In genomic region chr7:28767356-28767755, GRCh38 we compare ENCODE assay signal across 24 cellular contexts.
DNase-seq lines count a peak whose midpoint lies in the region; ATAC-seq and TF ChIP-seq lines count a peak whose summit lies in the region.
"Had no signal": no experiment of that assay in that cellular context is flagged by ENCODE, and none has a peak within 500 bp of the region (broad histone marks: within the 10 kb centered on the region; RNA-seq: fewer than 3 reads in every experiment).

No MANE protein-coding gene starts in this region.

- H3K36me3 Mint-ChIP-seq in progenitor cell of endocrine pancreas (ENCODE audit: insufficient read depth): no peaks in the 10 kb centered on the region
- H3K36me3 Mint-ChIP-seq: CD4-positive, alpha-beta memory T cell had no signal

- TF ChIP-seq POLR2A in right lobe of liver (IDR thresholded peaks at IDR 0.05): no peak

- H3K4me1 Mint-ChIP-seq in progenitor cell of endocrine pancreas (ENCODE audit: low read depth): no peaks in the 10 kb centered on the region
- H3K4me1 Mint-ChIP-seq: CD4-positive, alpha-beta memory T cell had no signal

- H3K27ac ChIP-seq in right lobe of liver: no peak overlapping the region
- H3K27ac ChIP-seq: A549; BLaER1 treated with 17β-estradiol and CSF1 and Interleukin-3, amounts not matched to agents 10 nM and 100 nM; KMS-11; SJSA1 had no signal

- no peak overlapping the region for H3K4me3 ChIP-seq in skeletal muscle cell (ENCODE audit: low read depth, low read length)
- no peak overlapping the region for H3K4me3 ChIP-seq in right lobe of liver
- H3K4me3 ChIP-seq: A549; BLaER1 treated with 17β-estradiol and CSF1 and Interleukin-3, amounts not matched to agents 10 nM and 100 nM; SJSA1 had no signal

- H3K4me3 Mint-ChIP-seq in progenitor cell of endocrine pancreas (ENCODE audit: low read depth): no peak overlapping the region
- H3K4me3 Mint-ChIP-seq: CD4-positive, alpha-beta memory T cell had no signal

- ATAC-seq in right lobe of liver: no peak
- ATAC-seq: A549, HCT116, Panc1 had no signal

- H3K27me3 Mint-ChIP-seq in progenitor cell of endocrine pancreas: peaks cover 4% of the 10 kb centered on the region

- 65% methylated on average over 3 of the region's 3 CpGs for WGBS in right lobe of liver (ENCODE audit: insufficient coverage, low coverage, low lambda C conversion rate, missing lambda C conversion rate)

- no peak overlapping the region for H3K27ac Mint-ChIP-seq in progenitor cell of endocrine pancreas
- H3K27ac Mint-ChIP-seq: CD4-positive, alpha-beta memory T cell had no signal

- H3K36me3 ChIP-seq in right lobe of liver: no peaks in the 10 kb centered on the region
- H3K36me3 ChIP-seq: BLaER1 treated with 17β-estradiol and CSF1 and Interleukin-3, amounts not matched to agents 10 nM and 100 nM; SJSA1 had no signal

- H3K27me3 ChIP-seq in right lobe of liver: no peaks in the 10 kb centered on the region
- H3K27me3 ChIP-seq: BLaER1 treated with 17β-estradiol and CSF1 and Interleukin-3, amounts not matched to agents 10 nM and 100 nM; SJSA1 had no signal

- no peaks in the 10 kb centered on the region for H3K9me3 ChIP-seq in right lobe of liver
- H3K9me3 ChIP-seq: A549; BLaER1 treated with 17β-estradiol and CSF1 and Interleukin-3, amounts not matched to agents 10 nM and 100 nM; Caco-2; SJSA1 had no signal

- H3K9me3 Mint-ChIP-seq in progenitor cell of endocrine pancreas (ENCODE audit: low read depth): no peaks in the 10 kb centered on the region

- TF ChIP-seq CTCF in right lobe of liver (IDR thresholded peaks at IDR 0.05) (no peak), progenitor cell of endocrine pancreas (IDR thresholded peaks at IDR 0.05; ENCODE audit: unreplicated experiment) (no peak)

- intact Hi-C loops in right lobe of liver (cut with DNase I): no loop called here

- DNase-seq in AG20443 (ENCODE audit: low spot score) (peak; percentile 62), amniotic epithelial cell (ENCODE audit: low read depth) (peak; percentile 4), fibroblast of the conjunctiva (ENCODE audit: low read depth) (peak; percentile 59), skeletal muscle cell (ENCODE audit: low read depth) (peak; percentile 39), right lobe of liver (no peak), progenitor cell of endocrine pancreas (ENCODE audit: low spot score, unreplicated experiment) (no peak)
- no peak for DNase-seq in activated CD8-positive, alpha-beta memory T cell treated with anti-CD3 and anti-CD28 coated beads, Interleukin-2, amount 50 U/mL, for 48 hours
- no peak for DNase-seq in stimulated activated CD4-positive, alpha-beta T cell treated with anti-CD3 and anti-CD28 coated beads, Interleukin-4, amount 100 ng/mL, for 1 hour
- DNase-seq: Caco-2; CD4-positive, alpha-beta memory T cell; DMS 273 treated with DMSO at 0.1 percent for 48 hours; DMS79 treated with DMSO at 0.1 percent for 48 hours; NCI-H1105; NCI-H2029 treated with DMSO at 0.1 percent for 48 hours; NCI-H345; NCI-H524; NCI-H774; NK-92 treated with Interleukin-12 subunit alpha and Interleukin-12 subunit beta, amount 100 ng/mL, for 24 hours had no signal

- H3K4me1 ChIP-seq in right lobe of liver: no peaks in the 10 kb centered on the region
- H3K4me1 ChIP-seq: A549, Caco-2, SJSA1 had no signal

Comparison
In these comparisons a context has a peak if more than half of its experiments do, and no peak if none do; other contexts are left out.
1. DNase-seq: peak in AG20443 (single experiment), amniotic epithelial cell (single experiment), fibroblast of the conjunctiva (single experiment) and skeletal muscle cell (single experiment); none in right lobe of liver (0 of 3), activated CD8-positive, alpha-beta memory T cell treated with anti-CD3 and anti-CD28 coated beads, Interleukin-2, amount 50 U/mL, for 48 hours (single experiment), stimulated activated CD4-positive, alpha-beta T cell treated with anti-CD3 and anti-CD28 coated beads, Interleukin-4, amount 100 ng/mL, for 1 hour (single experiment) and progenitor cell of endocrine pancreas (single experiment).